ENCODE assay signal across 8 cellular contexts in the genomic region with DNA sequence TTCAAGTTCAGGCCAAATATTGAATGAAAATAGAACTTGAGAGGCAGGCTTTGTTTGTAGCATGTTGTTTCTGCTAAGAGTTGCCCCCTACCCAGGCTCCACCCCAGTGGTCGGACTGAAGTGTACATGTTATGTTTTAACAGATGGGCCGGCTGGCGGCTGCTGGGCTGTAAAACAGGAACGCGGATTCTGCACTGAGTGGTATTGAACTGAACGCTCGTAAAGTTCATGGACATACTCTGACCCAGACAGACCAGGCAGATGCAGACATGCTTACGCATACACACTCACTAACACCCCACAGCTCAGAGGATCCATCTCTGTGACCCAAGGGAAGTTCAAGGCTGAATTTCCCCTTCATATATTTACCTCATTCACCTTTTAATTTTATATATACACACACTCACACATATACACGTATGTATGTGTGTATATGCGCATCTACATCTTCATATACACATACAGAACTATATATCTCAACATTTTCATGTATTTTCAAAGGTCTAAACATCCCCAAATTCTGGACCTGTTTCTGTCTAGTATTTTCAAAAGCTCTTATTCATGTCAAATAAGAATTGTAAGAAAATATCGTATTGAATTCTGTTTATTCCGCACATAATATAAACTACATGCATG. TPM values are rescaled to one million over a fixed set of nuclear protein-coding genes. Genes with fewer than 3 reads are reported as not detected.
DNase-seq lines count a peak whose midpoint lies in the region; ATAC-seq, FAIRE-seq and TF ChIP-seq lines count a peak whose summit lies in the region.

No MANE protein-coding gene starts in this region.

- peaks cover 21% of the 10 kb centered on the region for H3K4me1 ChIP-seq in iPS-15b (ENCODE audit: control insufficient read depth, insufficient read depth, low read length)
- H3K4me1 ChIP-seq in stomach, result peaks cover 8 to 24% (median 16%) of the 10 kb centered on the region in 4 donors
- peaks cover 0 to 10% (median 4%) of the 10 kb centered on the region in 3 donors for H3K4me1 ChIP-seq in pancreas

- H3K9ac ChIP-seq in iPS-15b (ENCODE audit: low read depth, low read length), result no peak overlapping the region

- TF ChIP-seq EP300 in stomach (IDR thresholded peaks at IDR 0.05), result no peak

- H3K9me3 ChIP-seq in CD4-positive, alpha-beta T cell (ENCODE audit: control insufficient read depth, low read length), result no peaks in the 10 kb centered on the region
- H3K9me3 ChIP-seq in iPS-15b (ENCODE audit: control insufficient read depth, insufficient read depth, low read length) (no peaks in the 10 kb centered on the region), stomach (no peaks in the 10 kb centered on the region), pancreas (no peaks in the 10 kb centered on the region)

- intact Hi-C loops in CD4-positive, alpha-beta T cell (cut with DNase I, micrococcal nuclease), result loop anchor here (5.0 kb wide), 3 partner anchors 42 to 432 kb away; partner anchors contain the start of gene ALDH7A1 (in 1 of the 2)
- intact Hi-C loops in stomach (cut with DNase I; ENCODE audit: low total_unique reads) (no loop called here), pancreas (cut with DNase I) (no loop called here), lower leg skin (cut with DNase I; ENCODE audit: low total_unique reads) (no loop called here)

- no peak for TF ChIP-seq CTCF in CD4-positive, alpha-beta T cell (IDR thresholded peaks at IDR 0.05)
- no peak for TF ChIP-seq CTCF in WI38 (IDR thresholded peaks at IDR 0.05; ENCODE audit: low read depth, low read length)
- no peak for TF ChIP-seq CTCF in stomach (IDR thresholded peaks at IDR 0.05)
- no peak for TF ChIP-seq CTCF in pancreas (IDR thresholded peaks at IDR 0.05)
- TF ChIP-seq CTCF in lower leg skin (IDR thresholded peaks at IDR 0.05), result no peak

- POLR2A ChIA-PET in CD4-positive, alpha-beta T cell (lab: Charles Lee), result interaction anchor here (0.9 to 3.7 kb wide), 6 partner anchors 12 to 251 kb away, joined by 3 to 18 read pairs (median 10); partner anchors contain the start of gene C5orf63

- no peaks in the 10 kb centered on the region for H3K9me3 Mint-ChIP-seq in CD4-positive, alpha-beta T cell

- FAIRE-seq in pancreas (lab: Jason Lieb, UNC), result no peak

- WGBS in stomach, 5 donors, result 58 to 73% (median 67%) methylated on average over 12 of the region's 12 CpGs
- WGBS in pancreas, 2 donors, result 26 to 32% methylated on average over 12 of the region's 12 CpGs
- WGBS in lower leg skin, 2 donors, result 62 to 65% methylated on average over 12 of the region's 12 CpGs

- no peaks in the 10 kb centered on the region for H3K36me3 Mint-ChIP-seq in CD4-positive, alpha-beta T cell (ENCODE audit: low read depth)

- no peaks in the 10 kb centered on the region for H3K27me3 ChIP-seq in CD4-positive, alpha-beta T cell (ENCODE audit: control insufficient read depth, insufficient read depth, low read length)
- peaks cover 15% of the 10 kb centered on the region for H3K27me3 ChIP-seq in iPS-15b (ENCODE audit: control insufficient read depth, insufficient read depth, low read length)
- H3K27me3 ChIP-seq in stomach, result peaks cover 0 to 14% (median 5%) of the 10 kb centered on the region in 3 donors
- no peaks in the 10 kb centered on the region for H3K27me3 ChIP-seq in pancreas

- peak overlapping the region; percentile 93 for H3K4me3 ChIP-seq in WI38 (ENCODE audit: low read depth, low read length)
- H3K4me3 ChIP-seq in iPS-15b (ENCODE audit: low read depth, low read length), result peak overlapping the region; percentile 90
- H3K4me3 ChIP-seq in stomach, result peak overlapping the region; percentile 7 to 80 (median 75)
- peak overlapping the region in 2 of 4 donors; percentile 40 to 76 for H3K4me3 ChIP-seq in pancreas
- H3K4me3 ChIP-seq in lower leg skin (ENCODE audit: low read depth, poor library complexity, severe bottlenecking), result no peak overlapping the region

- no peak for ATAC-seq in CD4-positive, alpha-beta T cell (ENCODE audit: poor library complexity)
- ATAC-seq in pancreas (no peak), HG02642 (IDR thresholded peaks at IDR 0.05; ENCODE audit: poor library complexity, unreplicated experiment) (no peak)

- no peaks in the 10 kb centered on the region for H3K36me3 ChIP-seq in iPS-15b (ENCODE audit: control insufficient read depth, insufficient read depth, low read length)
- H3K36me3 ChIP-seq in stomach, result no peaks in the 10 kb centered on the region
- H3K36me3 ChIP-seq in pancreas, result no peaks in the 10 kb centered on the region

- DNase-seq in CD4-positive, alpha-beta T cell, result no peak
- DNase-seq in HuH-7 (ENCODE audit: low spot score) (peak; percentile 18), stomach (no peak), pancreas (no peak), lower leg skin (ENCODE audit: low spot score in 2 of 2) (no peak)

- TF ChIP-seq POLR2A in stomach (IDR thresholded peaks at IDR 0.05) (no peak), lower leg skin (IDR thresholded peaks at IDR 0.05) (no peak)

- H3K27me3 Mint-ChIP-seq in CD4-positive, alpha-beta T cell, result peaks cover 12% of the 10 kb centered on the region

- peaks cover 21% of the 10 kb centered on the region for H3K4me1 Mint-ChIP-seq in CD4-positive, alpha-beta T cell (ENCODE audit: low read depth)

- CTCF ChIA-PET in CD4-positive, alpha-beta T cell (lab: Charles Lee), result no interaction called here

- peak overlapping the region; percentile 97 for H3K4me3 Mint-ChIP-seq in CD4-positive, alpha-beta T cell

- H3K27ac ChIP-seq in CD4-positive, alpha-beta T cell (ENCODE audit: low read depth, low read length), result no peak overlapping the region
- H3K27ac ChIP-seq in stomach, result no peak overlapping the region
- H3K27ac ChIP-seq in pancreas, result no peak overlapping the region

- H3K27ac Mint-ChIP-seq in CD4-positive, alpha-beta T cell, result peak overlapping the region; percentile 67

RNA-seq across cellular contexts. Expression of gene MARCHF3, which starts 1.4 kb away (rescaled TPM):
- total RNA-seq in CD4-positive, alpha-beta T cell, result 1 to 10 TPM; 5.2 to 6.2 TPM
- total RNA-seq in stomach (10 to 100 TPM in 1 of 5 donors, 1 to 10 TPM in 3, not detected in 1; 2.6 to 11.9 (median 4.3) TPM), pancreas (1 to 10 TPM; 3.3 to 7.5 (median 3.9) TPM), lower leg skin (10 to 100 TPM; 23.4 to 53.7 (median 29.3) TPM)
- polyA plus RNA-seq in stomach (1 to 10 TPM; 1.1 to 2.2 (median 1.3) TPM), pancreas (1 to 10 TPM; 2.8 to 4.9 TPM)

RNA-seq across cellular contexts. Expression of gene C5orf63, which starts 44.4 kb away (rescaled TPM):
- 1 to 10 TPM; 5.1 to 5.7 TPM for total RNA-seq in CD4-positive, alpha-beta T cell
- total RNA-seq in stomach (10 to 100 TPM in 3 of 5 donors, 1 to 10 TPM in 1, under 1 TPM in 1; 0.45 to 16.8 (median 12.3) TPM), pancreas (1 to 10 TPM; 1.6 to 8.8 (median 3.5) TPM), lower leg skin (1 to 10 TPM in 3 of 4 donors, under 1 TPM in 1; 0.91 to 3.3 (median 1.7) TPM)
- polyA plus RNA-seq in stomach (1 to 10 TPM; 2.0 to 5.2 (median 4.7) TPM), pancreas (1 to 10 TPM; 2.9 to 3.6 TPM)

Comparison
In these comparisons a context has a peak if more than half of its experiments do, and no peak if none do; other contexts are left out.
1. intact Hi-C loops: an anchor here in CD4-positive, alpha-beta T cell (5.0 kb wide); none called in stomach, pancreas and lower leg skin.